Comparison of ENCODE assay signal across 1 cellular context in genomic region chr5:90201923-90202322, GRCh38.
TF ChIP-seq lines count a peak whose summit lies in the region.

No MANE protein-coding gene starts in this region.

TF ChIP-seq in endothelial cell of umbilical vein, 7 proteins besides CTCF, POLR2A, EP300 and RAD21 (continued from another document):
- no peak for TF ChIP-seq POLR2AphosphoS5 (IDR thresholded peaks at IDR 0.05; ENCODE audit: insufficient read depth, low read depth, low read length)
- TF ChIP-seq EZH2 (IDR thresholded peaks at IDR 0.05; ENCODE audit: borderline replicate concordance, low read depth, low read length, severe bottlenecking): no peak
- TF ChIP-seq GATA2 (IDR thresholded peaks at IDR 0.05; ENCODE audit: insufficient read depth, insufficient read length, low read depth, low read length): no peak
- TF ChIP-seq MYC (IDR thresholded peaks at IDR 0.05; ENCODE audit: low read depth, low read length): no peak
